In the genomic region with DNA sequence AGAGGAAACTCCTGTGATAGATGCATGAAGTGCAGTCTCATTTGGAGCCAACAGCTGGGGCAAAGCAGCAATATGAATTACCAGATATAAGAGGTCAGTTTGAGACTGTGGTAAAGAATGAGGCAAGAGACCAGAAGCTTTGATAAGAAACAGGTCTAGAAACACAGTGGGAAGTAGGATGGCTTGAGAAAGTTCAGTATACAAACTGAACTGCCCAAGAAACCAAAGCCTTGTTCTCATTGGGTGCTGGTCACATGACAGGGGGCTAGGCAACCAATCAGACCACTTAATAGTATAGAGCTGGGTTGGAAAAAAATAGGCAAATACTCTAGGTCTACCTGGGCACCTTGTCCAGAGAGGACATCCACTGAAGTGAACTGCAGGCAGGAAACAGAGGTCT, we compare ENCODE assay signal across 2 cellular contexts.
A peak's percentile ranks its signal among the peaks of the same experiment; 100 is the strongest.
TF ChIP-seq lines count a peak whose summit lies in the region.

No MANE protein-coding gene starts in this region.

TF ChIP-seq in SK-N-SH, 30 proteins besides CTCF, POLR2A, EP300 and RAD21:
- TF ChIP-seq, protein P1, sequence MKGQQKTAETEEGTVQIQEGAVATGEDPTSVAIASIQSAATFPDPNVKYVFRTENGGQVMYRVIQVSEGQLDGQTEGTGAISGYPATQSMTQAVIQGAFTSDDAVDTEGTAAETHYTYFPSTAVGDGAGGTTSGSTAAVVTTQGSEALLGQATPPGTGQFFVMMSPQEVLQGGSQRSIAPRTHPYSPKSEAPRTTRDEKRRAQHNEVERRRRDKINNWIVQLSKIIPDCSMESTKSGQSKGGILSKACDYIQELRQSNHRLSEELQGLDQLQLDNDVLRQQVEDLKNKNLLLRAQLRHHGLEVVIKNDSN (IDR thresholded peaks at IDR 0.05; ENCODE audit: borderline replicate concordance, low read depth), result peak; percentile 26; the same call in 1 of the 2 replicates
- TF ChIP-seq, protein P2, sequence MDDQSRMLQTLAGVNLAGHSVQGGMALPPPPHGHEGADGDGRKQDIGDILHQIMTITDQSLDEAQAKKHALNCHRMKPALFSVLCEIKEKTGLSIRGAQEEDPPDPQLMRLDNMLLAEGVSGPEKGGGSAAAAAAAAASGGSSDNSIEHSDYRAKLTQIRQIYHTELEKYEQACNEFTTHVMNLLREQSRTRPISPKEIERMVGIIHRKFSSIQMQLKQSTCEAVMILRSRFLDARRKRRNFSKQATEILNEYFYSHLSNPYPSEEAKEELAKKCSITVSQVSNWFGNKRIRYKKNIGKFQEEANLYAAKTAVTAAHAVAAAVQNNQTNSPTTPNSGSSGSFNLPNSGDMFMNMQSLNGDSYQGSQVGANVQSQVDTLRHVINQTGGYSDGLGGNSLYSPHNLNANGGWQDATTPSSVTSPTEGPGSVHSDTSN (IDR thresholded peaks at IDR 0.05), result no peak

TF ChIP-seq in SK-N-SH treated with all-trans-retinoic acid at 6 μM for 48 hours, 23 proteins besides CTCF, POLR2A, EP300 and RAD21:
- TF ChIP-seq ZNF8 (CRISPR knock-in tag; IDR thresholded peaks at IDR 0.05) (no peak), ZNF70 (CRISPR knock-in tag; IDR thresholded peaks at IDR 0.05) (no peak), CSDC2 (CRISPR knock-in tag; IDR thresholded peaks at IDR 0.05) (no peak), RARB (CRISPR knock-in tag; IDR thresholded peaks at IDR 0.05) (no peak), ZFP3 (CRISPR knock-in tag; IDR thresholded peaks at IDR 0.05) (no peak), BACH2 (CRISPR knock-in tag; IDR thresholded peaks at IDR 0.05; ENCODE audit: borderline replicate concordance) (no peak), SNAI2 (CRISPR knock-in tag; IDR thresholded peaks at IDR 0.05) (no peak), ESRRG (CRISPR knock-in tag; IDR thresholded peaks at IDR 0.05) (no peak), ZFP30 (CRISPR knock-in tag; IDR thresholded peaks at IDR 0.05) (no peak), GLIS3 (CRISPR knock-in tag; IDR thresholded peaks at IDR 0.05) (no peak), ZNF565 (CRISPR knock-in tag; conservative IDR thresholded peaks at IDR 0.05; ENCODE audit: low read depth) (no peak), PPARA (CRISPR knock-in tag; IDR thresholded peaks at IDR 0.05; ENCODE audit: borderline replicate concordance) (no peak), ZC3H10 (CRISPR knock-in tag; IDR thresholded peaks at IDR 0.05) (no peak), OSR1 (CRISPR knock-in tag; IDR thresholded peaks at IDR 0.05) (no peak), TOX (CRISPR knock-in tag; IDR thresholded peaks at IDR 0.05; ENCODE audit: borderline replicate concordance) (no peak), ARNTL (CRISPR knock-in tag; IDR thresholded peaks at IDR 0.05; ENCODE audit: borderline replicate concordance, low read depth) (no peak)
- TF ChIP-seq, protein P3, sequence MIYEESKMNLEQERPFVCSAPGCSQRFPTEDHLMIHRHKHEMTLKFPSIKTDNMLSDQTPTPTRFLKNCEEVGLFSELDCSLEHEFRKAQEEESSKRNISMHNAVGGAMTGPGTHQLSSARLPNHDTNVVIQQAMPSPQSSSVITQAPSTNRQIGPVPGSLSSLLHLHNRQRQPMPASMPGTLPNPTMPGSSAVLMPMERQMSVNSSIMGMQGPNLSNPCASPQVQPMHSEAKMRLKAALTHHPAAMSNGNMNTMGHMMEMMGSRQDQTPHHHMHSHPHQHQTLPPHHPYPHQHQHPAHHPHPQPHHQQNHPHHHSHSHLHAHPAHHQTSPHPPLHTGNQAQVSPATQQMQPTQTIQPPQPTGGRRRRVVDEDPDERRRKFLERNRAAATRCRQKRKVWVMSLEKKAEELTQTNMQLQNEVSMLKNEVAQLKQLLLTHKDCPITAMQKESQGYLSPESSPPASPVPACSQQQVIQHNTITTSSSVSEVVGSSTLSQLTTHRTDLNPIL (CRISPR knock-in tag; IDR thresholded peaks at IDR 0.05; ENCODE audit: low read depth), result no peak
- TF ChIP-seq, protein P4, sequence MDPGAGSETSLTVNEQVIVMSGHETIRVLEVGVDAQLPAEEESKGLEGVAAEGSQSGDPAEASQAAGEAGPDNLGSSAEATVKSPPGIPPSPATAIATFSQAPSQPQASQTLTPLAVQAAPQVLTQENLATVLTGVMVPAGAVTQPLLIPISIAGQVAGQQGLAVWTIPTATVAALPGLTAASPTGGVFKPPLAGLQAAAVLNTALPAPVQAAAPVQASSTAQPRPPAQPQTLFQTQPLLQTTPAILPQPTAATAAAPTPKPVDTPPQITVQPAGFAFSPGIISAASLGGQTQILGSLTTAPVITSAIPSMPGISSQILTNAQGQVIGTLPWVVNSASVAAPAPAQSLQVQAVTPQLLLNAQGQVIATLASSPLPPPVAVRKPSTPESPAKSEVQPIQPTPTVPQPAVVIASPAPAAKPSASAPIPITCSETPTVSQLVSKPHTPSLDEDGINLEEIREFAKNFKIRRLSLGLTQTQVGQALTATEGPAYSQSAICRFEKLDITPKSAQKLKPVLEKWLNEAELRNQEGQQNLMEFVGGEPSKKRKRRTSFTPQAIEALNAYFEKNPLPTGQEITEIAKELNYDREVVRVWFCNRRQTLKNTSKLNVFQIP (CRISPR knock-in tag; IDR thresholded peaks at IDR 0.05; ENCODE audit: borderline replicate concordance, low read depth), result no peak
- TF ChIP-seq, protein P5, sequence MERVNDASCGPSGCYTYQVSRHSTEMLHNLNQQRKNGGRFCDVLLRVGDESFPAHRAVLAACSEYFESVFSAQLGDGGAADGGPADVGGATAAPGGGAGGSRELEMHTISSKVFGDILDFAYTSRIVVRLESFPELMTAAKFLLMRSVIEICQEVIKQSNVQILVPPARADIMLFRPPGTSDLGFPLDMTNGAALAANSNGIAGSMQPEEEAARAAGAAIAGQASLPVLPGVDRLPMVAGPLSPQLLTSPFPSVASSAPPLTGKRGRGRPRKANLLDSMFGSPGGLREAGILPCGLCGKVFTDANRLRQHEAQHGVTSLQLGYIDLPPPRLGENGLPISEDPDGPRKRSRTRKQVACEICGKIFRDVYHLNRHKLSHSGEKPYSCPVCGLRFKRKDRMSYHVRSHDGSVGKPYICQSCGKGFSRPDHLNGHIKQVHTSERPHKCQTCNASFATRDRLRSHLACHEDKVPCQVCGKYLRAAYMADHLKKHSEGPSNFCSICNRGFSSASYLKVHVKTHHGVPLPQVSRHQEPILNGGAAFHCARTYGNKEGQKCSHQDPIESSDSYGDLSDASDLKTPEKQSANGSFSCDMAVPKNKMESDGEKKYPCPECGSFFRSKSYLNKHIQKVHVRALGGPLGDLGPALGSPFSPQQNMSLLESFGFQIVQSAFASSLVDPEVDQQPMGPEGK (CRISPR knock-in tag; IDR thresholded peaks at IDR 0.05; ENCODE audit: borderline replicate concordance), result no peak
- TF ChIP-seq, protein P6, sequence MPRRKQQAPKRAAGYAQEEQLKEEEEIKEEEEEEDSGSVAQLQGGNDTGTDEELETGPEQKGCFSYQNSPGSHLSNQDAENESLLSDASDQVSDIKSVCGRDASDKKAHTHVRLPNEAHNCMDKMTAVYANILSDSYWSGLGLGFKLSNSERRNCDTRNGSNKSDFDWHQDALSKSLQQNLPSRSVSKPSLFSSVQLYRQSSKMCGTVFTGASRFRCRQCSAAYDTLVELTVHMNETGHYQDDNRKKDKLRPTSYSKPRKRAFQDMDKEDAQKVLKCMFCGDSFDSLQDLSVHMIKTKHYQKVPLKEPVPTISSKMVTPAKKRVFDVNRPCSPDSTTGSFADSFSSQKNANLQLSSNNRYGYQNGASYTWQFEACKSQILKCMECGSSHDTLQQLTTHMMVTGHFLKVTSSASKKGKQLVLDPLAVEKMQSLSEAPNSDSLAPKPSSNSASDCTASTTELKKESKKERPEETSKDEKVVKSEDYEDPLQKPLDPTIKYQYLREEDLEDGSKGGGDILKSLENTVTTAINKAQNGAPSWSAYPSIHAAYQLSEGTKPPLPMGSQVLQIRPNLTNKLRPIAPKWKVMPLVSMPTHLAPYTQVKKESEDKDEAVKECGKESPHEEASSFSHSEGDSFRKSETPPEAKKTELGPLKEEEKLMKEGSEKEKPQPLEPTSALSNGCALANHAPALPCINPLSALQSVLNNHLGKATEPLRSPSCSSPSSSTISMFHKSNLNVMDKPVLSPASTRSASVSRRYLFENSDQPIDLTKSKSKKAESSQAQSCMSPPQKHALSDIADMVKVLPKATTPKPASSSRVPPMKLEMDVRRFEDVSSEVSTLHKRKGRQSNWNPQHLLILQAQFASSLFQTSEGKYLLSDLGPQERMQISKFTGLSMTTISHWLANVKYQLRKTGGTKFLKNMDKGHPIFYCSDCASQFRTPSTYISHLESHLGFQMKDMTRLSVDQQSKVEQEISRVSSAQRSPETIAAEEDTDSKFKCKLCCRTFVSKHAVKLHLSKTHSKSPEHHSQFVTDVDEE (CRISPR knock-in tag; IDR thresholded peaks at IDR 0.05), result no peak
